1 cellular context compared by ENCODE assay signal in the genomic region with DNA sequence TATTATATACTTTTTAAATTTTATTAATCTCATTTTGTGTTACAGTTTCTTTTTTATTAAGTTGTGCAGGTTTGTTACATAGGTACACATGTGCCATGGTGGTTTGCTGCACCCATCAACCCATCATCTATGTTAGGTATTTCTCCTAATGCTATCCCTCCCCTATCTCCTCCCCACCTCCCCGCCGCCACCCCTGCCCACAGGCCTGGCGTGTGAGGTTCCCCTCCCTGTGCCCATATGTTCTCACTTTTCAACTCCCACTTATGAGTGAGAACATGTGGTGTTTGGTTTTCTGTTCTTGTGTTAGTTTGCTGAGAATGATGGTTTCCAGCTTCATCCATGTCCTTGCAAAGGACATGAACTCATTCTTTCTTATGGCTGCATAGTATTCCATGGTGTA. TPM values are rescaled to one million over a fixed set of nuclear protein-coding genes. Genes with fewer than 3 reads are reported as not detected.
"Had no signal": no experiment of that assay in that cellular context is flagged by ENCODE, and none has a peak within 500 bp of the region (broad histone marks: within the 10 kb centered on the region; RNA-seq: fewer than 3 reads in every experiment).

No MANE protein-coding gene starts in this region.

RNA-seq across cellular contexts. Expression of a gene that starts 29.8 kb away (rescaled TPM):
- total RNA-seq: GM23248 had no signal
- polyA plus RNA-seq: GM23248 had no signal
